ENCODE assay signal across 28 cellular contexts in the genomic region with DNA sequence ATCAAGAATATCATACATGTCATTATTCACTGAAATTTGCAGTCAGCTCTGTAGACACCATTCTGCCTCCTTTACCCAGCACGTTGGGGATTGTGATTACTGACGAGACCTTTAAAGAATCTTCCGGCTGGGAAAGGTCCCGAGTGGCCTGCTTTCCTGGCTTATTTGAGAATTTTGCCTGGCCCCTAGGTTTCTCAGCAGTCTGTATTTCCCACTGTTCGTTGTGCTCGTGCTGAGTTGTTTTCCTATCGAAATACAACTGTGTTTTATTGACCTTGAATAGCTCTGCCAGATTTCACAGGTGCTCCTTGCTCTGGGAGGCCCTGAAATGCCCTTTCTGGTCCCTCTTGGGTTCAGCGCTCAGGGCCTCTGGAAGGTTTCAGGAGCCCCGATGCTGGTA.
DNase-seq lines count a peak whose midpoint lies in the region; ATAC-seq and TF ChIP-seq lines count a peak whose summit lies in the region.
"Had no signal": no experiment of that assay in that cellular context is flagged by ENCODE, and none has a peak within 500 bp of the region (broad histone marks: within the 10 kb centered on the region; RNA-seq: fewer than 3 reads in every experiment).

No MANE protein-coding gene starts in this region.

- H3K36me3 ChIP-seq in body of pancreas (replicated peaks in 1 of 2; ENCODE audit: insufficient read depth in 1 of 2, low read depth in 2 of 2) (no peaks in the 10 kb centered on the region), mucosa of descending colon (ENCODE audit: low read depth) (no peaks in the 10 kb centered on the region), testis (ENCODE audit: low read depth, missing control alignments) (no peaks in the 10 kb centered on the region)
- H3K36me3 ChIP-seq: BE2C had no signal

- H3K27me3 ChIP-seq in body of pancreas: no peaks in the 10 kb centered on the region
- no peaks in the 10 kb centered on the region for H3K27me3 ChIP-seq in testis
- H3K27me3 ChIP-seq: BE2C had no signal

- H3K9me3 ChIP-seq in body of pancreas (no peaks in the 10 kb centered on the region), mucosa of descending colon (no peaks in the 10 kb centered on the region), testis (no peaks in the 10 kb centered on the region)
- H3K9me3 ChIP-seq: BE2C had no signal

- TF ChIP-seq POLR2A in body of pancreas (IDR thresholded peaks at IDR 0.05) (no peak), testis (IDR thresholded peaks at IDR 0.05) (no peak)

- TF ChIP-seq CTCF in body of pancreas (IDR thresholded peaks at IDR 0.05) (no peak), mucosa of descending colon (IDR thresholded peaks at IDR 0.05) (no peak), testis (IDR thresholded peaks at IDR 0.05) (no peak)

- H3K4me3 ChIP-seq in body of pancreas: no peak overlapping the region
- no peak overlapping the region for H3K4me3 ChIP-seq in mucosa of descending colon
- H3K4me3 ChIP-seq in testis: no peak overlapping the region
- H3K4me3 ChIP-seq: SK-N-MC had no signal

- intact Hi-C loops in Right ventricle myocardium inferior (cut with DNase I) (no loop called here), cardiac septum (cut with DNase I) (no loop called here), body of pancreas (cut with DNase I) (no loop called here), mucosa of descending colon (cut with DNase I, micrococcal nuclease) (no loop called here), testis (cut with DNase I; ENCODE audit: low total_unique reads) (loop anchor here (10.0 kb wide), 1 partner anchor 454 kb away; no protein-coding TSS in a partner anchor)

- WGBS in body of pancreas, 2 donors: 15 to 21% methylated on average over 9 of the region's 9 CpGs
- WGBS in testis, 2 donors: 30 to 35% methylated on average over 9 of the region's 9 CpGs

- DNase-seq in Right ventricle myocardium inferior (ENCODE audit: missing footprints) (no peak), cardiac septum (ENCODE audit: low spot score) (no peak), body of pancreas (peak; percentile 44 to 81 (median 60)), mucosa of descending colon (no peak), testis (peak; percentile 40), NCI-H2107 treated with DMSO at 0.1 percent for 48 hours (lab: John Stamatoyannopoulos, UW; ENCODE audit: unreplicated experiment) (no peak), Kasumi-1 (lab: John Stamatoyannopoulos, UW) (no peak)
- no peak for DNase-seq in stimulated activated naive CD4-positive, alpha-beta T cell (lab: John Stamatoyannopoulos, UW)
- DNase-seq: 8988T; ACHN; BE2C; CD8-positive, alpha-beta memory T cell; DMS 273 treated with DMSO at 0.1 percent for 48 hours; DMS79 treated with DMSO at 0.1 percent for 48 hours; GF-D8; NCI-H1092; NCI-H1417 treated with DMSO at 0.1 percent for 48 hours; NCI-H1694 treated with DMSO at 0.1 percent for 48 hours; NCI-H2081 treated with DMSO at 0.1 percent for 48 hours; NCI-H446; NCI-H524 treated with DMSO at 0.1 percent for 48 hours; NCI-H82; RPMI8226; SHP77 treated with DMSO at 0.1 percent for 48 hours had no signal

- ATAC-seq in Right ventricle myocardium inferior (peak; percentile 14), body of pancreas (peak; percentile 86), mucosa of descending colon (peak; percentile 66)
- ATAC-seq: HCT116 had no signal

- H3K27ac ChIP-seq in body of pancreas (peak overlapping the region in 2 of 4 donors; percentile 10 to 51), testis (no peak overlapping the region)
- H3K27ac ChIP-seq: HL-60, KMS-11, SK-N-MC had no signal

- H3K4me1 ChIP-seq in body of pancreas (peaks cover 16% of the 10 kb centered on the region), mucosa of descending colon (ENCODE audit: low read depth) (peaks cover 9% of the 10 kb centered on the region), testis (no peaks in the 10 kb centered on the region)
- H3K4me1 ChIP-seq: BE2C had no signal

Comparison
In these comparisons a context has a peak if more than half of its experiments do, and no peak if none do; other contexts are left out.
1. ATAC-seq: peak in every context shown above with its lines; median percentile 86 in body of pancreas; 66 in mucosa of descending colon; 14 in Right ventricle myocardium inferior.
2. DNase-seq: peak in body of pancreas (4 of 4) and testis (single experiment); none in Right ventricle myocardium inferior (single experiment), cardiac septum (single experiment), mucosa of descending colon (0 of 3), NCI-H2107 treated with DMSO at 0.1 percent for 48 hours (single experiment), Kasumi-1 (0 of 2) and stimulated activated naive CD4-positive, alpha-beta T cell (0 of 6).